2 cellular contexts compared by ENCODE assay signal in genomic region chr12:56434828-56435227, GRCh38.
TF ChIP-seq lines count a peak whose summit lies in the region.

No MANE protein-coding gene starts in this region.

TF ChIP-seq in HEK293, 187 proteins besides CTCF, POLR2A, EP300 and RAD21:
- TF ChIP-seq GLI2 (tag by site-specific recombination; IDR thresholded peaks at IDR 0.05; ENCODE audit: borderline replicate concordance, low read depth): no peak
- TF ChIP-seq ZNF596 (tag by site-specific recombination; IDR thresholded peaks at IDR 0.05): no peak
- no peak for TF ChIP-seq ZNF660 (tag by site-specific recombination; IDR thresholded peaks at IDR 0.05)
- TF ChIP-seq ZNF121 (tag by site-specific recombination; IDR thresholded peaks at IDR 0.05): 0 out of 2 replicates have a peak, but pooled peaks have one; percentile 51

TF ChIP-seq in H1, 55 proteins besides CTCF, POLR2A, EP300 and RAD21:
- no peak for TF ChIP-seq TAF7 (optimal IDR thresholded peaks at IDR 0.05; ENCODE audit: borderline replicate concordance, low read depth, low read length)
- TF ChIP-seq HDAC2 (IDR thresholded peaks at IDR 0.05; ENCODE audit: borderline replicate concordance in 1 of 2, low read depth in 2 of 2, low read length in 2 of 2): no peak
- no peak for TF ChIP-seq HDAC6 (IDR thresholded peaks at IDR 0.05; ENCODE audit: low read depth, low read length)
- TF ChIP-seq ATF3 (IDR thresholded peaks at IDR 0.05; ENCODE audit: insufficient read depth, low read depth, low read length): no peak
- TF ChIP-seq CREB1 (IDR thresholded peaks at IDR 0.05): no peak
- no peak for TF ChIP-seq BCL11A (IDR thresholded peaks at IDR 0.05; ENCODE audit: low read depth in 2 of 2, low read length in 2 of 2)
- TF ChIP-seq TCF12 (IDR thresholded peaks at IDR 0.05; ENCODE audit: low read depth, low read length): no peak
- TF ChIP-seq SIRT6 (IDR thresholded peaks at IDR 0.05; ENCODE audit: low read length): no peak
- TF ChIP-seq SP4 (IDR thresholded peaks at IDR 0.05; ENCODE audit: low read length): no peak
- TF ChIP-seq SP2 (IDR thresholded peaks at IDR 0.05; ENCODE audit: low read length): no peak
- TF ChIP-seq RXRA (IDR thresholded peaks at IDR 0.05; ENCODE audit: insufficient read depth, low read depth, low read length): no peak
- no peak for TF ChIP-seq NRF1 (IDR thresholded peaks at IDR 0.05; ENCODE audit: low read depth, low read length)
- no peak for TF ChIP-seq TAF1 (IDR thresholded peaks at IDR 0.05; ENCODE audit: low read depth, low read length)
- TF ChIP-seq CBX5 (IDR thresholded peaks at IDR 0.05; ENCODE audit: low read depth, low read length): no peak
- no peak for TF ChIP-seq RNF2 (IDR thresholded peaks at IDR 0.05; ENCODE audit: borderline replicate concordance, low read depth, low read length, missing control alignments, poor library complexity, severe bottlenecking)
- no peak for TF ChIP-seq JUND (IDR thresholded peaks at IDR 0.05; ENCODE audit: low read length)
- no peak for TF ChIP-seq SIN3A (conservative IDR thresholded peaks at IDR 0.05 in 1 of 2, IDR thresholded peaks at IDR 0.05 in 1 of 2; ENCODE audit: low read depth in 1 of 2, low read length in 2 of 2)
- no peak for TF ChIP-seq EZH2 (IDR thresholded peaks at IDR 0.05; ENCODE audit: low read depth, low read length, severe bottlenecking)
- TF ChIP-seq PHF8 (conservative IDR thresholded peaks at IDR 0.05; ENCODE audit: low read depth, low read length): no peak
- no peak for TF ChIP-seq FOSL1 (IDR thresholded peaks at IDR 0.05; ENCODE audit: insufficient read depth, low read depth, low read length)
TF ChIP-seq in H1: peak in this region for 0.
